1 cellular context compared by ENCODE assay signal in the genomic region with DNA sequence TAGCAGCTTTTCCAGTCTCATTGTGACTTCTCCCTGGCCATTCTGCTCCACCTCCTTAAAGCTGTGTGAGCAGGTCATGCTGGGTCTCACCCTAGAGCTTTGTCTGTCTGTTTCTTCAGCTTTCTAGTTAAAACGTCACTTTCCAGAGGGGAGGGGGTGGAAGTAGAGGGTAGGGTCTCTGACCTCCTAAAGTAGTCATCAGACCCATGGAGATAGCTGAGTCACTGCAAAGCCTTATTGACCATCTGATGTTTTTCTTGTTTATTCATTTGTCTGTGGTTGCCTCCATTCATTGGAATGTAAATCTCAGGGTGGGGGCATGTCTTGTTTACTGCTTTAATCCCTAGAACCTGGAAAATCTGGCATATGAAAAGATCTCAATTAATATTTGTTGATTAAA.
A peak's percentile ranks its signal among the peaks of the same experiment; 100 is the strongest.
TF ChIP-seq lines count a peak whose summit lies in the region.

No MANE protein-coding gene starts in this region.

TF ChIP-seq in IMR-90, 13 proteins besides CTCF, POLR2A, EP300 and RAD21:
- peak; percentile 39; the same call in 1 of the 2 replicates for TF ChIP-seq FOS (IDR thresholded peaks at IDR 0.05; ENCODE audit: low read depth, low read length)
- TF ChIP-seq NFE2L2 (IDR thresholded peaks at IDR 0.05; ENCODE audit: low read depth, low read length): peak; percentile 72; the same call in 1 of the 2 replicates
- no peak for TF ChIP-seq SMC3 (IDR thresholded peaks at IDR 0.05; ENCODE audit: low read depth, low read length)
